In the genomic region with DNA sequence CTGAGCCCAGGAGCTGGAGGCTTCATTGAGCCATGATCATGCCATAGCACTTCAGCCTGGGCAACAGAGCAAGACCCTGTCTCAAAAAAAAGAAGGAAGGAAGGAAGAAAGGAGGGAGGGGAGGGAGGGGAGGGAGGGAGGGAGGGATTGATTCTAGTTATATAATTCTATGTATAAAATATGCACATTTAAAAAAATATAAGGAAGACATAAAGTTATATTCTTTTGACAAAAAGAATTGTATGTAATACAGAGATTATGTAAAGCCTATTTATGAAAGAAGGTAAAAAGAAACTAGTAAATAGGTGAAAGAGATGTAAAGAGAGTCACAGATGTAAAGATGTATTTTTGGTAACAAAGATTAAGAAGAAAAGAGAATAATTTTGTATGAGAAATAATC, we compare ENCODE assay signal across 2 cellular contexts.
A peak's percentile ranks its signal among the peaks of the same experiment; 100 is the strongest.
TF ChIP-seq lines count a peak whose summit lies in the region.

No MANE protein-coding gene starts in this region.

TF ChIP-seq in A549, 52 proteins besides CTCF, POLR2A, EP300 and RAD21:
- no peak for TF ChIP-seq RCOR1 (IDR thresholded peaks at IDR 0.05; ENCODE audit: low read depth, low read length)
- no peak for TF ChIP-seq HOXB13 (CRISPR knock-in tag; IDR thresholded peaks at IDR 0.05; ENCODE audit: low read depth)
- no peak for TF ChIP-seq EHMT2 (IDR thresholded peaks at IDR 0.05; ENCODE audit: low read depth)
- TF ChIP-seq, protein P1, sequence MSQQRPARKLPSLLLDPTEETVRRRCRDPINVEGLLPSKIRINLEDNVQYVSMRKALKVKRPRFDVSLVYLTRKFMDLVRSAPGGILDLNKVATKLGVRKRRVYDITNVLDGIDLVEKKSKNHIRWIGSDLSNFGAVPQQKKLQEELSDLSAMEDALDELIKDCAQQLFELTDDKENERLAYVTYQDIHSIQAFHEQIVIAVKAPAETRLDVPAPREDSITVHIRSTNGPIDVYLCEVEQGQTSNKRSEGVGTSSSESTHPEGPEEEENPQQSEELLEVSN (IDR thresholded peaks at IDR 0.05; ENCODE audit: borderline replicate concordance, low read depth), result no peak
- no peak for TF ChIP-seq ZC3H11A (IDR thresholded peaks at IDR 0.05)
- TF ChIP-seq, protein P2, sequence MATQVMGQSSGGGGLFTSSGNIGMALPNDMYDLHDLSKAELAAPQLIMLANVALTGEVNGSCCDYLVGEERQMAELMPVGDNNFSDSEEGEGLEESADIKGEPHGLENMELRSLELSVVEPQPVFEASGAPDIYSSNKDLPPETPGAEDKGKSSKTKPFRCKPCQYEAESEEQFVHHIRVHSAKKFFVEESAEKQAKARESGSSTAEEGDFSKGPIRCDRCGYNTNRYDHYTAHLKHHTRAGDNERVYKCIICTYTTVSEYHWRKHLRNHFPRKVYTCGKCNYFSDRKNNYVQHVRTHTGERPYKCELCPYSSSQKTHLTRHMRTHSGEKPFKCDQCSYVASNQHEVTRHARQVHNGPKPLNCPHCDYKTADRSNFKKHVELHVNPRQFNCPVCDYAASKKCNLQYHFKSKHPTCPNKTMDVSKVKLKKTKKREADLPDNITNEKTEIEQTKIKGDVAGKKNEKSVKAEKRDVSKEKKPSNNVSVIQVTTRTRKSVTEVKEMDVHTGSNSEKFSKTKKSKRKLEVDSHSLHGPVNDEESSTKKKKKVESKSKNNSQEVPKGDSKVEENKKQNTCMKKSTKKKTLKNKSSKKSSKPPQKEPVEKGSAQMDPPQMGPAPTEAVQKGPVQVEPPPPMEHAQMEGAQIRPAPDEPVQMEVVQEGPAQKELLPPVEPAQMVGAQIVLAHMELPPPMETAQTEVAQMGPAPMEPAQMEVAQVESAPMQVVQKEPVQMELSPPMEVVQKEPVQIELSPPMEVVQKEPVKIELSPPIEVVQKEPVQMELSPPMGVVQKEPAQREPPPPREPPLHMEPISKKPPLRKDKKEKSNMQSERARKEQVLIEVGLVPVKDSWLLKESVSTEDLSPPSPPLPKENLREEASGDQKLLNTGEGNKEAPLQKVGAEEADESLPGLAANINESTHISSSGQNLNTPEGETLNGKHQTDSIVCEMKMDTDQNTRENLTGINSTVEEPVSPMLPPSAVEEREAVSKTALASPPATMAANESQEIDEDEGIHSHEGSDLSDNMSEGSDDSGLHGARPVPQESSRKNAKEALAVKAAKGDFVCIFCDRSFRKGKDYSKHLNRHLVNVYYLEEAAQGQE (IDR thresholded peaks at IDR 0.05), result no peak
- TF ChIP-seq ZNF302 (CRISPR knock-in tag; IDR thresholded peaks at IDR 0.05), result no peak
- no peak for TF ChIP-seq HOXA7 (CRISPR knock-in tag; IDR thresholded peaks at IDR 0.05)
- no peak for TF ChIP-seq HEYL (CRISPR knock-in tag; IDR thresholded peaks at IDR 0.05)
- TF ChIP-seq CBX2 (IDR thresholded peaks at IDR 0.05; ENCODE audit: borderline replicate concordance, low read depth), result no peak
- no peak for TF ChIP-seq POLR2AphosphoS2 (conservative IDR thresholded peaks at IDR 0.05; ENCODE audit: low read length)
- no peak for TF ChIP-seq NR3C1 (IDR thresholded peaks at IDR 0.05)

TF ChIP-seq in K562, 482 proteins besides CTCF, POLR2A, EP300 and RAD21:
- TF ChIP-seq, protein P3, sequence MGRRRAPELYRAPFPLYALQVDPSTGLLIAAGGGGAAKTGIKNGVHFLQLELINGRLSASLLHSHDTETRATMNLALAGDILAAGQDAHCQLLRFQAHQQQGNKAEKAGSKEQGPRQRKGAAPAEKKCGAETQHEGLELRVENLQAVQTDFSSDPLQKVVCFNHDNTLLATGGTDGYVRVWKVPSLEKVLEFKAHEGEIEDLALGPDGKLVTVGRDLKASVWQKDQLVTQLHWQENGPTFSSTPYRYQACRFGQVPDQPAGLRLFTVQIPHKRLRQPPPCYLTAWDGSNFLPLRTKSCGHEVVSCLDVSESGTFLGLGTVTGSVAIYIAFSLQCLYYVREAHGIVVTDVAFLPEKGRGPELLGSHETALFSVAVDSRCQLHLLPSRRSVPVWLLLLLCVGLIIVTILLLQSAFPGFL (CRISPR knock-in tag; IDR thresholded peaks at IDR 0.05), result no peak
- TF ChIP-seq FOXP1 (CRISPR knock-in tag; IDR thresholded peaks at IDR 0.05), result no peak
- TF ChIP-seq BDP1 (IDR thresholded peaks at IDR 0.05; ENCODE audit: insufficient read depth, insufficient read length), result no peak
- TF ChIP-seq ZNF347 (CRISPR knock-in tag; IDR thresholded peaks at IDR 0.05; ENCODE audit: low read depth), result no peak
- TF ChIP-seq PCBP2 (IDR thresholded peaks at IDR 0.05; ENCODE audit: low read depth, low read length, poor library complexity, severe bottlenecking), result peak; percentile 77
- peak; percentile 76 for TF ChIP-seq HNRNPK (IDR thresholded peaks at IDR 0.05; ENCODE audit: low read depth, low read length, poor library complexity, severe bottlenecking)
